Comparison of ENCODE assay signal across 8 cellular contexts in genomic region chr9:133375116-133375723, GRCh38. TPM values are rescaled to one million over a fixed set of nuclear protein-coding genes. Genes with fewer than 3 reads are reported as not detected.
DNase-seq lines count a peak whose midpoint lies in the region; ATAC-seq and TF ChIP-seq lines count a peak whose summit lies in the region.

No MANE protein-coding gene starts in this region.

- DNase-seq in AG08395 (ENCODE audit: low spot score) (peak; percentile 36), RPMI7951 (ENCODE audit: low read depth) (peak; percentile 24), dermis blood vessel endothelial cell (peak; percentile 55), mucosa of gallbladder (ENCODE audit: low spot score) (peak; percentile 27), T-helper 9 cell (no peak), cortex of kidney (lab: John Stamatoyannopoulos, UW) (no peak)

- 0 out of 2 replicates have a peak, but pooled peaks have one; percentile 13 for TF ChIP-seq CTCF in GM12874 (IDR thresholded peaks at IDR 0.05; ENCODE audit: insufficient read depth, low read depth, low read length)

- ATAC-seq in HG02973 (IDR thresholded peaks at IDR 0.05; ENCODE audit: unreplicated experiment) = peak; percentile 4

RNA-seq across cellular contexts. Expression of gene SURF4, which starts 0.6 kb away (rescaled TPM):
- 188 and 217 TPM in 2 replicates for total RNA-seq in RPMI7951 (2014; rRNA removed; shearing (Covaris generic))
- total RNA-seq in dermis blood vessel endothelial cell (370 and 397 TPM in 2 replicates), mucosa of gallbladder (212 TPM)

RNA-seq across cellular contexts. Expression of gene STKLD1, which starts 0.9 kb away (rescaled TPM):
- 1.5 and 1.7 TPM in 2 replicates for total RNA-seq in RPMI7951 (2014; rRNA removed; shearing (Covaris generic))
- total RNA-seq in dermis blood vessel endothelial cell (0.47 and 1.2 TPM in 2 replicates), mucosa of gallbladder (1.1 TPM)

RNA-seq across cellular contexts. Expression of gene SURF2, which starts 18.9 kb away (rescaled TPM):
- 15.0 and 15.7 TPM in 2 replicates for total RNA-seq in RPMI7951 (2014; rRNA removed; shearing (Covaris generic))
- total RNA-seq in dermis blood vessel endothelial cell = 11.2 and 11.7 TPM in 2 replicates
- total RNA-seq in mucosa of gallbladder = 19.5 TPM

RNA-seq across cellular contexts. Expression of gene SURF1, which starts 18.9 kb away (rescaled TPM):
- 13.3 and 15.9 TPM in 2 replicates for total RNA-seq in RPMI7951 (2014; rRNA removed; shearing (Covaris generic))
- 15.3 and 31.1 TPM in 2 replicates for total RNA-seq in dermis blood vessel endothelial cell
- 53.5 TPM for total RNA-seq in mucosa of gallbladder

RNA-seq across cellular contexts. Expression of gene RPL7A, which starts 27.2 kb away (rescaled TPM):
- total RNA-seq in RPMI7951 (2014; rRNA removed; shearing (Covaris generic)) = 1,811 and 1,953 TPM in 2 replicates
- total RNA-seq in dermis blood vessel endothelial cell (1,936 and 2,833 TPM in 2 replicates), mucosa of gallbladder (1,477 TPM)

Comparison
In these comparisons a context has a peak if more than half of its experiments do, and no peak if none do; other contexts are left out.
1. DNase-seq: peak in AG08395 (single experiment), RPMI7951 (single experiment), dermis blood vessel endothelial cell (single experiment) and mucosa of gallbladder (single experiment); none in T-helper 9 cell (single experiment) and cortex of kidney (single experiment).